ENCODE assay signal across 20 cellular contexts in genomic region chr12:30978639-30979038, GRCh38. TPM values are rescaled to one million over a fixed set of nuclear protein-coding genes. Genes with fewer than 3 reads are reported as not detected.
"Had no signal": no experiment of that assay in that cellular context is flagged by ENCODE, and none has a peak within 500 bp of the region (broad histone marks: within the 10 kb centered on the region; RNA-seq: fewer than 3 reads in every experiment).

No MANE protein-coding gene starts in this region.

- H3K9me3 ChIP-seq: esophagus muscularis mucosa, suprapubic skin, transverse colon, uterus had no signal

- H3K36me3 ChIP-seq: brain microvascular endothelial cell, esophagus muscularis mucosa, suprapubic skin, transverse colon, uterus had no signal

- H3K36me3 Mint-ChIP-seq: naive thymus-derived CD8-positive, alpha-beta T cell had no signal

- H3K27ac Mint-ChIP-seq: activated T-cell treated with anti-CD3 and anti-CD28 coated beads, Interleukin-2, amount 50 U/mL, for 72 hours; naive thymus-derived CD8-positive, alpha-beta T cell; stimulated activated naive CD8-positive, alpha-beta T cell treated with anti-CD3 and anti-CD28 coated beads, Interleukin-15, Interleukin-2, amounts not matched to agents 100 ng/mL and 50 ng/mL, for 24 hours had no signal

- FAIRE-seq: endothelial cell of umbilical vein had no signal

- DNase-seq: activated CD4-positive, alpha-beta T cell treated with anti-CD3 and anti-CD28 coated beads for 1 hour; activated effector memory CD4-positive, alpha-beta T cell treated with anti-CD3 and anti-CD28 coated beads, Interleukin-2, amount 50 U/mL, for 16 hours; activated naive CD4-positive, alpha-beta T cell treated with anti-CD3 and anti-CD28 coated beads, Interleukin-2, amount 50 U/mL, for 16 hours; activated T-cell treated with anti-CD3 and anti-CD28 coated beads, Interleukin-2, amount 50 U/mL, for 72 hours; aorta; brain microvascular endothelial cell; effector CD8-positive, alpha-beta T cell; foreskin melanocyte; mesenchymal stem cell; naive thymus-derived CD8-positive, alpha-beta T cell; T-helper 2 cell; transverse colon; uterus; WERI-Rb-1 had no signal

- H3K27me3 ChIP-seq: brain microvascular endothelial cell, transverse colon, uterus had no signal

- ATAC-seq: activated T-cell treated with anti-CD3 and anti-CD28 coated beads, Interleukin-2, amount 50 U/mL, for 72 hours; naive thymus-derived CD8-positive, alpha-beta T cell had no signal

- H3K27ac ChIP-seq: brain microvascular endothelial cell, esophagus muscularis mucosa, suprapubic skin, transverse colon, uterus, WERI-Rb-1 had no signal

- H3K4me1 ChIP-seq: transverse colon, uterus had no signal

- H3K4me3 ChIP-seq: esophagus muscularis mucosa, suprapubic skin, transverse colon, uterus had no signal

- H3K4me3 Mint-ChIP-seq: activated T-cell treated with anti-CD3 and anti-CD28 coated beads, Interleukin-2, amount 50 U/mL, for 72 hours; central memory CD8-positive, alpha-beta T cell; naive thymus-derived CD8-positive, alpha-beta T cell; stimulated activated naive CD8-positive, alpha-beta T cell treated with anti-CD3 and anti-CD28 coated beads, Interleukin-15, Interleukin-2, amounts not matched to agents 100 ng/mL and 50 ng/mL, for 24 hours had no signal

- H3K4me1 Mint-ChIP-seq: central memory CD8-positive, alpha-beta T cell had no signal

- H3K27me3 Mint-ChIP-seq: stimulated activated naive CD8-positive, alpha-beta T cell treated with anti-CD3 and anti-CD28 coated beads, Interleukin-15, Interleukin-2, amounts not matched to agents 100 ng/mL and 50 ng/mL, for 24 hours had no signal

- H3K9me3 Mint-ChIP-seq: activated T-cell treated with anti-CD3 and anti-CD28 coated beads, Interleukin-2, amount 50 U/mL, for 72 hours; central memory CD8-positive, alpha-beta T cell; naive thymus-derived CD8-positive, alpha-beta T cell; stimulated activated naive CD8-positive, alpha-beta T cell treated with anti-CD3 and anti-CD28 coated beads, Interleukin-15, Interleukin-2, amounts not matched to agents 100 ng/mL and 50 ng/mL, for 24 hours had no signal

RNA-seq across cellular contexts. Expression of gene TSPAN11, which starts 52.1 kb away (rescaled TPM):
- total RNA-seq: activated CD8-positive, alpha-beta memory T cell treated with anti-CD3 and anti-CD28 coated beads for 36 hours; naive thymus-derived CD8-positive, alpha-beta T cell had no signal
- polyA plus RNA-seq: naive thymus-derived CD8-positive, alpha-beta T cell had no signal
